ENCODE assay signal across 14 cellular contexts in genomic region chr13:37599509-37599908, GRCh38. TPM values are rescaled to one million over a fixed set of nuclear protein-coding genes. Genes with fewer than 3 reads are reported as not detected.
"Had no signal": no experiment of that assay in that cellular context is flagged by ENCODE, and none has a peak within 500 bp of the region (broad histone marks: within the 10 kb centered on the region; RNA-seq: fewer than 3 reads in every experiment).

No MANE protein-coding gene starts in this region.

- H3K36me3 ChIP-seq: heart right ventricle, thyroid gland had no signal

- H3K9me3 ChIP-seq: heart right ventricle, thyroid gland had no signal

- H3K27me3 ChIP-seq: heart right ventricle, thyroid gland had no signal

- ATAC-seq: heart right ventricle; left ventricle myocardium superior; naive thymus-derived CD8-positive, alpha-beta T cell; sciatic nerve; stimulated activated naive B cell treated with anti-CD40 and anti-IgM and Interleukin-4, amounts not matched to agents 10 μg/mL and 1 μg/mL and 100 μg/mL, for 72 hours had no signal

- H3K4me3 ChIP-seq: dorsolateral prefrontal cortex, thyroid gland had no signal

- H3K27ac ChIP-seq: dorsolateral prefrontal cortex, epithelial cell of prostate, heart right ventricle, thyroid gland had no signal

- FAIRE-seq: TTC549 had no signal

- H3K4me1 ChIP-seq: thyroid gland had no signal

- DNase-seq: activated CD4-positive, alpha-beta T cell treated with anti-CD3 and anti-CD28 coated beads, Interleukin-2, amount 50 U/mL, for 4 hours; activated gamma-delta T cell; dorsolateral prefrontal cortex; heart right ventricle; immature natural killer cell; left ventricle myocardium superior; mesenchymal stem cell; naive thymus-derived CD8-positive, alpha-beta T cell; stimulated activated naive B cell treated with anti-CD40 and anti-IgM and Interleukin-4, amounts not matched to agents 10 μg/mL and 1 μg/mL and 100 μg/mL, for 72 hours; thyroid gland had no signal

RNA-seq across cellular contexts. Expression of gene POSTN, which starts 0.9 kb away (rescaled TPM):
- total RNA-seq: activated CD8-positive, alpha-beta memory T cell treated with anti-CD3 and anti-CD28 coated beads for 36 hours; naive thymus-derived CD8-positive, alpha-beta T cell had no signal
- polyA plus RNA-seq: immature natural killer cell; naive thymus-derived CD8-positive, alpha-beta T cell had no signal
